Comparison of ENCODE assay signal across 17 cellular contexts in the genomic region with DNA sequence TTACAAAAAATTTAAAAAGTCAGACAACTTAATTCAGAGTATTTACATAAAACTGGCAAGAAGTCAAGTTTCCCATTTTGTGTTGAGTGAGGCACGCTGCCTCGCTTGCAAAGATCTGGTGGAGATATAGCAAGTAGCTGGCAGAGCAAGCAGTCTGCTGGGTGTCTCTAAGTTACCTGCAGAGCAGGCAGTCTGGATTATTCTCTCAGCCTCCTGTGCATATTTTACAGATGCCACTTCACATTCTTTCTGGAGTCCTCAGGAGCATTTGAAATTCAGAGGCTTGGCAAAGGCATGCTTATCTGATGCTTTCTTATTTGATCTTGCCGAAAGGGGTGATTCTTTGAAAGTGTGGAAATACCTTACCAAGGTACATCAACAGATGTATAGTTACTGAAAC.
DNase-seq lines count a peak whose midpoint lies in the region; ATAC-seq, FAIRE-seq and TF ChIP-seq lines count a peak whose summit lies in the region.
"Had no signal": no experiment of that assay in that cellular context is flagged by ENCODE, and none has a peak within 500 bp of the region (broad histone marks: within the 10 kb centered on the region; RNA-seq: fewer than 3 reads in every experiment).

No MANE protein-coding gene starts in this region.

- H2AFZ ChIP-seq in SU-DHL-6 (ENCODE audit: low read depth, low read length, severe bottlenecking) = peak overlapping the region; percentile 20
- no peak overlapping the region for H2AFZ ChIP-seq in trophoblast cell (ENCODE audit: insufficient read depth, low read length, poor library complexity)

- H4K8ac ChIP-seq in trophoblast cell (ENCODE audit: low read depth, low read length) = no peak overlapping the region

- no peaks in the 10 kb centered on the region for H3F3A ChIP-seq in SU-DHL-6 (ENCODE audit: insufficient read depth)

- DNase-seq in DMS 273 (lab: John Stamatoyannopoulos, UW; ENCODE audit: unreplicated experiment) = peak; percentile 2
- no peak for DNase-seq in DMS 273 treated with DMSO at 0.1 percent for 48 hours (lab: John Stamatoyannopoulos, UW)
- peak; percentile 9 for DNase-seq in iPS-NIHi11 (ENCODE audit: low spot score)
- DNase-seq in trophoblast cell = peak in 1 of 2 donors; percentile 31
- DNase-seq in left cardiac atrium = no peak
- DNase-seq in GM10248 (ENCODE audit: extremely low spot score) = no peak
- DNase-seq in HTR-8/SVneo (ENCODE audit: insufficient read length, low spot score) = no peak
- DNase-seq: KBM-7, NCI-H1092 treated with DMSO at 0.1 percent for 48 hours, NCI-H1694, NCI-H510A, SIG-M5 had no signal

- no peak for ATAC-seq in left cardiac atrium
- ATAC-seq: GM12878 had no signal

- H3K27me3 ChIP-seq in SU-DHL-6 (ENCODE audit: low read length) (no peaks in the 10 kb centered on the region), trophoblast cell (ENCODE audit: insufficient read depth, low read length) (no peaks in the 10 kb centered on the region)
- H3K27me3 ChIP-seq: BLaER1 treated with 17β-estradiol and CSF1 and Interleukin-3, amounts not matched to agents 10 nM and 100 nM had no signal

- H3K9me2 ChIP-seq in SU-DHL-6 (replicated peaks; ENCODE audit: insufficient read depth, low read length) = no peaks in the 10 kb centered on the region

- no peak overlapping the region for H3K4me2 ChIP-seq in SU-DHL-6 (ENCODE audit: low read depth, low read length, poor library complexity, severe bottlenecking)
- peak overlapping the region; percentile 47 for H3K4me2 ChIP-seq in trophoblast cell (ENCODE audit: low read length)
- H3K4me2 ChIP-seq: BLaER1 treated with 17β-estradiol and CSF1 and Interleukin-3, amounts not matched to agents 10 nM and 100 nM had no signal

- no peak overlapping the region for H2BK12ac ChIP-seq in trophoblast cell (ENCODE audit: low read length)

- H3K79me2 ChIP-seq in SU-DHL-6 (ENCODE audit: insufficient read depth, low read length) = no peaks in the 10 kb centered on the region
- H3K79me2 ChIP-seq in trophoblast cell (ENCODE audit: control insufficient read depth, insufficient read depth, low read length, poor library complexity) = no peaks in the 10 kb centered on the region

- FAIRE-seq in HTR-8/SVneo (lab: Jason Lieb, UNC) = no peak
- FAIRE-seq: GM12878, GM18507 had no signal

- H2BK5ac ChIP-seq in trophoblast cell (ENCODE audit: low read depth, low read length, poor library complexity) = no peak overlapping the region

- intact Hi-C loops in left cardiac atrium (cut with DNase I) = no loop called here

- H3K27ac ChIP-seq in SU-DHL-6 (ENCODE audit: low read depth, low read length) (no peak overlapping the region), trophoblast cell (ENCODE audit: low read depth, low read length) (no peak overlapping the region)
- H3K27ac ChIP-seq: 22Rv1; BLaER1 treated with 17β-estradiol and CSF1 and Interleukin-3, amounts not matched to agents 10 nM and 100 nM had no signal

- no peak overlapping the region for H3K18ac ChIP-seq in trophoblast cell (ENCODE audit: low read length)

- H3K9me3 ChIP-seq in SU-DHL-6 (ENCODE audit: insufficient read depth, low read length) (no peaks in the 10 kb centered on the region), trophoblast cell (ENCODE audit: insufficient read depth, low read depth, low read length) (no peaks in the 10 kb centered on the region)
- H3K9me3 ChIP-seq: BLaER1 treated with 17β-estradiol and CSF1 and Interleukin-3, amounts not matched to agents 10 nM and 100 nM had no signal

- H4K20me1 ChIP-seq in SU-DHL-6 (ENCODE audit: low read depth, low read length) = no peaks in the 10 kb centered on the region
- H4K20me1 ChIP-seq: BLaER1 treated with 17β-estradiol and CSF1 and Interleukin-3, amounts not matched to agents 10 nM and 100 nM had no signal

- H4K91ac ChIP-seq in trophoblast cell (ENCODE audit: low read depth, low read length) = no peak overlapping the region

- no peaks in the 10 kb centered on the region for H3K36me3 ChIP-seq in SU-DHL-6 (ENCODE audit: low read length)
- H3K36me3 ChIP-seq in trophoblast cell (ENCODE audit: control insufficient read depth in 1 of 2, insufficient read depth in 2 of 2, low read length in 2 of 2) = no peaks in the 10 kb centered on the region
- H3K36me3 ChIP-seq: BLaER1 treated with 17β-estradiol and CSF1 and Interleukin-3, amounts not matched to agents 10 nM and 100 nM had no signal

- H3K14ac ChIP-seq in trophoblast cell (ENCODE audit: low read length) = no peak overlapping the region

- POLR2A ChIA-PET in GM10248 (lab: Yijun Ruan, JAX) = no interaction called here

- no peak overlapping the region for H3K4ac ChIP-seq in trophoblast cell (ENCODE audit: low read depth, low read length)

- no peak overlapping the region for H4K12ac ChIP-seq in trophoblast cell (ENCODE audit: low read depth, low read length)

- H3K4me3 ChIP-seq in SU-DHL-6 (ENCODE audit: insufficient read depth, low read length, poor library complexity, severe bottlenecking) = no peak overlapping the region
- no peak overlapping the region for H3K4me3 ChIP-seq in trophoblast cell (ENCODE audit: low read depth, low read length)
- H3K4me3 ChIP-seq: BLaER1 treated with 17β-estradiol and CSF1 and Interleukin-3, amounts not matched to agents 10 nM and 100 nM; GM12878 had no signal

- peaks cover 0 to 2% of the 10 kb centered on the region in 2 experiments for H3K4me1 ChIP-seq in trophoblast cell (ENCODE audit: control insufficient read depth in 1 of 2, insufficient read depth in 2 of 2, low read length in 2 of 2)
- H3K4me1 ChIP-seq: BLaER1 treated with 17β-estradiol and CSF1 and Interleukin-3, amounts not matched to agents 10 nM and 100 nM had no signal

- CTCF ChIA-PET in GM10248 (lab: Yijun Ruan, JAX) = no interaction called here

- WGBS in trophoblast cell (ENCODE audit: extremely low coverage, insufficient coverage, insufficient read length) = no CpG with 5 or more reads among the region's 3 CpGs

- H2AK5ac ChIP-seq in trophoblast cell (ENCODE audit: low read length) = no peak overlapping the region

- no peak overlapping the region for H2BK120ac ChIP-seq in trophoblast cell (ENCODE audit: insufficient read depth, low read length, poor library complexity)

- H3K23ac ChIP-seq in trophoblast cell (ENCODE audit: low read length) = no peak overlapping the region

- TF ChIP-seq CTCF in SU-DHL-6 (IDR thresholded peaks at IDR 0.05; ENCODE audit: insufficient read depth, low read length, poor library complexity, severe bottlenecking) (no peak), GM10248 (IDR thresholded peaks at IDR 0.05; ENCODE audit: control extremely low read depth, extremely low read depth, low read depth, missing control alignments) (no peak)

- H3K9ac ChIP-seq in SU-DHL-6 (ENCODE audit: low read length) = no peak overlapping the region
- H3K9ac ChIP-seq in trophoblast cell (ENCODE audit: low read length) = no peak overlapping the region
- H3K9ac ChIP-seq: BLaER1 treated with 17β-estradiol and CSF1 and Interleukin-3, amounts not matched to agents 10 nM and 100 nM had no signal

- H3K79me1 ChIP-seq in trophoblast cell (ENCODE audit: low read length) = no peaks in the 10 kb centered on the region

Comparison
In these comparisons a context has a peak if more than half of its experiments do, and no peak if none do; other contexts are left out.
1. DNase-seq: peak in DMS 273 (single experiment) and iPS-NIHi11 (single experiment); none in DMS 273 treated with DMSO at 0.1 percent for 48 hours (single experiment), left cardiac atrium (single experiment), GM10248 (single experiment) and HTR-8/SVneo (single experiment).